1 cellular context compared by ENCODE assay signal in the genomic region with DNA sequence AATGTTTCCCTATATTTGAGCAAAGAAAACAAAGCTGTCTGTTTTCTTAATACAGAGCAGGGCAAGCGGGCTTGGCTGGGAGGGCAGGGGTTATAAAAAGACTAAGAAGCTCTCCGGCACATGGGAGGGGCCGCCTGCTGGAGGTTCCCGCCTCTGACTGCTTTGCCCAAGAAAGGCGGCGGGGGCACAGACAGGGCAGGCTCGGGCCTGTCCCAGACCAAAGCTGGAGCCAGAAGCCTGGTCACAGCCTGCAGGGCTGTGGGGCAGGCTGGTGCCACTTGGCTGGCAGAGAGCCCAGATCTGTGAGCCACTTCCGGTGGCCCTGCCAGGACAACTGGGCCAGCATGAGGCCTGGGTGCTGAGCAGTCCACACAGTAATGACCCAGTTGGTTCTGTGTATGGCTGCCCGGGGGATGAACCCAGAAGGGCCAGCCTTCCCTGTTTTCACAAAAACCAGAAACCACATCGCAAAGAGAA.
TF ChIP-seq lines count a peak whose summit lies in the region.

No MANE protein-coding gene starts in this region.

TF ChIP-seq in HepG2, 621 proteins besides CTCF, POLR2A, EP300 and RAD21 (continued from another document and continues in another):
- TF ChIP-seq PAWR (CRISPR knock-in tag; IDR thresholded peaks at IDR 0.05; ENCODE audit: borderline replicate concordance) (no peak), ZNF768 (CRISPR knock-in tag; IDR thresholded peaks at IDR 0.05) (peak; percentile 56; the same call in 1 of the 2 replicates), REPIN1 (CRISPR knock-in tag; IDR thresholded peaks at IDR 0.05; ENCODE audit: borderline replicate concordance, low read depth) (no peak), RERE (CRISPR knock-in tag; IDR thresholded peaks at IDR 0.05; ENCODE audit: low read depth) (no peak), CHD4 (IDR thresholded peaks at IDR 0.05; ENCODE audit: borderline replicate concordance, low read length) (no peak), ZNF484 (CRISPR knock-in tag; IDR thresholded peaks at IDR 0.05; ENCODE audit: borderline replicate concordance, low read depth) (no peak), MNT (IDR thresholded peaks at IDR 0.05) (no peak), NCOR1 (IDR thresholded peaks at IDR 0.05; ENCODE audit: borderline replicate concordance, low read length) (no peak), CENPBD1 (CRISPR knock-in tag; IDR thresholded peaks at IDR 0.05; ENCODE audit: borderline replicate concordance, low read depth) (no peak), ARID4A (CRISPR knock-in tag; IDR thresholded peaks at IDR 0.05; ENCODE audit: borderline replicate concordance) (peak; percentile 34; the same call in 1 of the 2 replicates), JUNB (CRISPR knock-in tag; IDR thresholded peaks at IDR 0.05; ENCODE audit: borderline replicate concordance) (no peak), ZBTB38 (CRISPR knock-in tag; IDR thresholded peaks at IDR 0.05) (no peak), XRCC5 (optimal IDR thresholded peaks at IDR 0.05; ENCODE audit: low read length) (peak; percentile 80), NR1H2 (CRISPR knock-in tag; IDR thresholded peaks at IDR 0.05; ENCODE audit: borderline replicate concordance, low read depth) (0 out of 2 replicates have a peak, but pooled peaks have one; percentile 38), AGO2 (optimal IDR thresholded peaks at IDR 0.05; ENCODE audit: low read depth, low read length) (no peak), CCDC6 (CRISPR knock-in tag; IDR thresholded peaks at IDR 0.05) (no peak), ZNF256 (CRISPR knock-in tag; conservative IDR thresholded peaks at IDR 0.05) (no peak), IKZF5 (CRISPR knock-in tag; IDR thresholded peaks at IDR 0.05) (0 out of 2 replicates have a peak, but pooled peaks have one; percentile 17), ZNF564 (CRISPR knock-in tag; IDR thresholded peaks at IDR 0.05) (no peak), SMAD3 (CRISPR knock-in tag; IDR thresholded peaks at IDR 0.05) (no peak), KMT2B (CRISPR knock-in tag; IDR thresholded peaks at IDR 0.05) (no peak), SRSF1 (optimal IDR thresholded peaks at IDR 0.05; ENCODE audit: low read depth, low read length) (no peak), DNMT3B (CRISPR knock-in tag; conservative IDR thresholded peaks at IDR 0.05) (no peak), ZNF234 (CRISPR knock-in tag; conservative IDR thresholded peaks at IDR 0.05) (no peak), GATAD1 (CRISPR knock-in tag; IDR thresholded peaks at IDR 0.05) (no peak), HOXA7 (CRISPR knock-in tag; IDR thresholded peaks at IDR 0.05) (no peak), ZNF33A (CRISPR knock-in tag; IDR thresholded peaks at IDR 0.05; ENCODE audit: borderline replicate concordance) (no peak)
- TF ChIP-seq, protein P1, sequence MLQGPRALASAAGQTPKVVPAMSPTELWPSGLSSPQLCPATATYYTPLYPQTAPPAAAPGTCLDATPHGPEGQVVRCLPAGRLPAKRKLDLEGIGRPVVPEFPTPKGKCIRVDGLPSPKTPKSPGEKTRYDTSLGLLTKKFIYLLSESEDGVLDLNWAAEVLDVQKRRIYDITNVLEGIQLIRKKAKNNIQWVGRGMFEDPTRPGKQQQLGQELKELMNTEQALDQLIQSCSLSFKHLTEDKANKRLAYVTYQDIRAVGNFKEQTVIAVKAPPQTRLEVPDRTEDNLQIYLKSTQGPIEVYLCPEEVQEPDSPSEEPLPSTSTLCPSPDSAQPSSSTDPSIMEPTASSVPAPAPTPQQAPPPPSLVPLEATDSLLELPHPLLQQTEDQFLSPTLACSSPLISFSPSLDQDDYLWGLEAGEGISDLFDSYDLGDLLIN (CRISPR knock-in tag; IDR thresholded peaks at IDR 0.05; ENCODE audit: borderline replicate concordance): no peak
- TF ChIP-seq, protein P2, sequence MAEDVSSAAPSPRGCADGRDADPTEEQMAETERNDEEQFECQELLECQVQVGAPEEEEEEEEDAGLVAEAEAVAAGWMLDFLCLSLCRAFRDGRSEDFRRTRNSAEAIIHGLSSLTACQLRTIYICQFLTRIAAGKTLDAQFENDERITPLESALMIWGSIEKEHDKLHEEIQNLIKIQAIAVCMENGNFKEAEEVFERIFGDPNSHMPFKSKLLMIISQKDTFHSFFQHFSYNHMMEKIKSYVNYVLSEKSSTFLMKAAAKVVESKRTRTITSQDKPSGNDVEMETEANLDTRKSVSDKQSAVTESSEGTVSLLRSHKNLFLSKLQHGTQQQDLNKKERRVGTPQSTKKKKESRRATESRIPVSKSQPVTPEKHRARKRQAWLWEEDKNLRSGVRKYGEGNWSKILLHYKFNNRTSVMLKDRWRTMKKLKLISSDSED (CRISPR knock-in tag; IDR thresholded peaks at IDR 0.05): no peak
- TF ChIP-seq, protein P3, sequence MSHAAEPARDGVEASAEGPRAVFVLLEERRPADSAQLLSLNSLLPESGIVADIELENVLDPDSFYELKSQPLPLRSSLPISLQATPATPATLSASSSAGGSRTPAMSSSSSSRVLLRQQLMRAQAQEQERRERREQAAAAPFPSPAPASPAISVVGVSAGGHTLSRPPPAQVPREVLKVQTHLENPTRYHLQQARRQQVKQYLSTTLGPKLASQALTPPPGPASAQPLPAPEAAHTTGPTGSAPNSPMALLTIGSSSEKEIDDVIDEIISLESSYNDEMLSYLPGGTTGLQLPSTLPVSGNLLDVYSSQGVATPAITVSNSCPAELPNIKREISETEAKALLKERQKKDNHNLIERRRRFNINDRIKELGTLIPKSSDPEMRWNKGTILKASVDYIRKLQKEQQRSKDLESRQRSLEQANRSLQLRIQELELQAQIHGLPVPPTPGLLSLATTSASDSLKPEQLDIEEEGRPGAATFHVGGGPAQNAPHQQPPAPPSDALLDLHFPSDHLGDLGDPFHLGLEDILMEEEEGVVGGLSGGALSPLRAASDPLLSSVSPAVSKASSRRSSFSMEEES (CRISPR knock-in tag; IDR thresholded peaks at IDR 0.05): no peak
- TF ChIP-seq, protein P4, sequence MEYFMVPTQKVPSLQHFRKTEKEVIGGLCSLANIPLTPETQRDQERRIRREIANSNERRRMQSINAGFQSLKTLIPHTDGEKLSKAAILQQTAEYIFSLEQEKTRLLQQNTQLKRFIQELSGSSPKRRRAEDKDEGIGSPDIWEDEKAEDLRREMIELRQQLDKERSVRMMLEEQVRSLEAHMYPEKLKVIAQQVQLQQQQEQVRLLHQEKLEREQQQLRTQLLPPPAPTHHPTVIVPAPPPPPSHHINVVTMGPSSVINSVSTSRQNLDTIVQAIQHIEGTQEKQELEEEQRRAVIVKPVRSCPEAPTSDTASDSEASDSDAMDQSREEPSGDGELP (IDR thresholded peaks at IDR 0.05; ENCODE audit: borderline replicate concordance, low read depth): no peak
- TF ChIP-seq, protein P5, sequence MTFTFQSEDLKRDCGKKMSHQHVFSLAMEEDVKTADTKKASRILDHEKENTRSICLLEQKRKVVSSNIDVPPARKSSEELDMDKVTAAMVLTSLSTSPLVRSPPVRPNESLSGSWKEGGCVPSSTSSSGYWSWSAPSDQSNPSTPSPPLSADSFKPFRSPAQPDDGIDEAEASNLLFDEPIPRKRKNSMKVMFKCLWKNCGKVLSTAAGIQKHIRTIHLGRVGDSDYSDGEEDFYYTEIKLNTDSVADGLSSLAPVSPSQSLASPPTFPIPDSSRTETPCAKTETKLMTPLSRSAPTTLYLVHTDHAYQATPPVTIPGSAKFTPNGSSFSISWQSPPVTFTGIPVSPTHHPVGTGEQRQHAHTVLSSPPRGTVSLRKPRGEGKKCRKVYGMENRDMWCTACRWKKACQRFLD (CRISPR knock-in tag; IDR thresholded peaks at IDR 0.05; ENCODE audit: borderline replicate concordance): 0 out of 2 replicates have a peak, but pooled peaks have one; percentile 69
- TF ChIP-seq, protein P6, sequence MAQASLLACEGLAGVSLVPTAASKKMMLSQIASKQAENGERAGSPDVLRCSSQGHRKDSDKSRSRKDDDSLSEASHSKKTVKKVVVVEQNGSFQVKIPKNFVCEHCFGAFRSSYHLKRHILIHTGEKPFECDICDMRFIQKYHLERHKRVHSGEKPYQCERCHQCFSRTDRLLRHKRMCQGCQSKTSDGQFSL (CRISPR knock-in tag; IDR thresholded peaks at IDR 0.05): no peak
